In the genomic region with DNA sequence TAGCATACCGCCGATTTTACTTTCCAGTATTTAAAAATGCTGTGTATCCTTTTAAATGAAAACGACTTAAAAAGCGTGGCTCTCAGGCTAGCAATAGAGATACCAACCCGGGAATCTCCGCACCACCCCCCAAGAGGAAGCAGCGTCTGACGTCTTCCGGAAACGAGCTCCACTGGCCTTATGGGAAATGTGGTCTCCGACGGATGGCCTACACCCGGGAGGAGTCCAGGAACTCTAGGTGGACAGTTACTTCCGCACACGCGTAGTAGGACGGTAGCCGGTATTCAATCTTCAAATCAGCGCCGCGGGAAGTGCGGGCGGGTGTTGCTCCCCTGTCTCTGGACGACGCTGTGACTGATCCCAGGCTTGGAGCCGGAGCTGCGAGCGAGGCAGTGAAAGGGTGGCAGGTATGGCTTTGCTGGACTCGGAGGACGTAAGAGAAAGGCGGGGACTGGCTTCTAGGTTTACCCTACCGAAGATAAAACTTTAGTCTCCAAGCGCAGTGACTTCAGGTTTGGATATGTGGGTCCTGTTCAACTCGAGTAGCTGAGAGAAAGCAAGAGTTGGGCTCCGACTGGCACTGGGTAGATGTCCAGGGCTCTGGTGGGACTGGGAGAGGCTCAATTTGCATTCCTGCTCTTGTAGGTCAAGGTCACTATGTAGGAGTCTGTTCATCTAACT, we compare ENCODE assay signal across 8 cellular contexts. TPM values are rescaled to one million over a fixed set of nuclear protein-coding genes. Genes with fewer than 3 reads are reported as not detected.
DNase-seq lines count a peak whose midpoint lies in the region; ATAC-seq and TF ChIP-seq lines count a peak whose summit lies in the region.

A gene (plus strand): TSS at position 257 of the 681 bp plus-strand sequence. CDS start 1,530 bp downstream, outside the sequence.

- no peaks in the 10 kb centered on the region for H3K27me3 ChIP-seq in GM06990 (replicated peaks; ENCODE audit: control insufficient read depth, insufficient read depth, low read length)
- no peaks in the 10 kb centered on the region for H3K27me3 ChIP-seq in osteoblast (ENCODE audit: insufficient read depth, low read length)
- no peaks in the 10 kb centered on the region for H3K27me3 ChIP-seq in thoracic aorta (replicated peaks; ENCODE audit: insufficient read depth)

- ATAC-seq in HG02571 (IDR thresholded peaks at IDR 0.05; ENCODE audit: unreplicated experiment) (peak; percentile 94), thoracic aorta (ENCODE audit: insufficient number of reproducible peaks, low FRiP score, low read depth) (peak; percentile 67)

- H3K4me2 ChIP-seq in osteoblast (ENCODE audit: insufficient read depth, low read length), result peak within 1 kb of the TSS; percentile 89

- H3K27ac Mint-ChIP-seq in activated naive CD4-positive, alpha-beta T cell treated with anti-CD3 and anti-CD28 coated beads, Interleukin-2, amount 50 U/mL, for 24 hours, result peak within 1 kb of the TSS; percentile 98
- peak within 1 kb of the TSS; percentile 88 for H3K27ac Mint-ChIP-seq in glutamatergic neuron (ENCODE audit: unreplicated experiment)

- H3K4me3 Mint-ChIP-seq in activated naive CD4-positive, alpha-beta T cell treated with anti-CD3 and anti-CD28 coated beads, Interleukin-2, amount 50 U/mL, for 24 hours, result peak within 1 kb of the TSS; percentile 100
- peak within 1 kb of the TSS; percentile 99 for H3K4me3 Mint-ChIP-seq in glutamatergic neuron (ENCODE audit: unreplicated experiment)

- H3K4me1 Mint-ChIP-seq in activated naive CD4-positive, alpha-beta T cell treated with anti-CD3 and anti-CD28 coated beads, Interleukin-2, amount 50 U/mL, for 24 hours, result peaks cover 26% of the 10 kb centered on the region
- peaks cover 3% of the 10 kb centered on the region for H3K4me1 Mint-ChIP-seq in glutamatergic neuron (ENCODE audit: low read depth, unreplicated experiment)

- peaks cover 11% of the 10 kb centered on the region for H3K9me3 Mint-ChIP-seq in activated naive CD4-positive, alpha-beta T cell treated with anti-CD3 and anti-CD28 coated beads, Interleukin-2, amount 50 U/mL, for 24 hours
- peaks cover 3% of the 10 kb centered on the region for H3K9me3 Mint-ChIP-seq in glutamatergic neuron (ENCODE audit: unreplicated experiment)

- no peaks in the 10 kb centered on the region for H3K9me3 ChIP-seq in SK-N-MC (ENCODE audit: low read depth, low read length)
- H3K9me3 ChIP-seq in osteoblast (ENCODE audit: low read depth, low read length), result no peaks in the 10 kb centered on the region
- H3K9me3 ChIP-seq in thoracic aorta, result no peaks in the 10 kb centered on the region

- TF ChIP-seq CTCF in GM06990 (IDR thresholded peaks at IDR 0.05; ENCODE audit: insufficient read depth, low read length, poor library complexity, severe bottlenecking) (no peak), glutamatergic neuron (IDR thresholded peaks at IDR 0.05; ENCODE audit: partially characterized antibody, unreplicated experiment) (no peak), osteoblast (IDR thresholded peaks at IDR 0.05; ENCODE audit: extremely low read depth, low read depth, low read length) (no peak), thoracic aorta (IDR thresholded peaks at IDR 0.05) (no peak)

- peaks cover 10% of the 10 kb centered on the region for H3K36me3 Mint-ChIP-seq in activated naive CD4-positive, alpha-beta T cell treated with anti-CD3 and anti-CD28 coated beads, Interleukin-2, amount 50 U/mL, for 24 hours
- H3K36me3 Mint-ChIP-seq in glutamatergic neuron (ENCODE audit: unreplicated experiment), result peaks cover 6% of the 10 kb centered on the region

- H3K4me1 ChIP-seq in osteoblast (ENCODE audit: insufficient read depth, low read length) (peaks cover 9% of the 10 kb centered on the region), thoracic aorta (ENCODE audit: control insufficient read depth in 1 of 2, low read depth in 2 of 2) (peaks cover 7 to 19% of the 10 kb centered on the region in 2 donors)

- no peaks in the 10 kb centered on the region for H4K20me1 ChIP-seq in osteoblast (ENCODE audit: insufficient read depth, low read length)

- no peaks in the 10 kb centered on the region for H3K79me2 ChIP-seq in osteoblast (ENCODE audit: insufficient read depth, low read length)

- H3K4me3 ChIP-seq in GM06990 (replicated peaks; ENCODE audit: low read depth, low read length) (peak within 1 kb of the TSS; percentile 76), SK-N-MC (peak within 1 kb of the TSS; percentile 90), osteoblast (ENCODE audit: insufficient read depth, low read length) (peak within 1 kb of the TSS; percentile 75), thoracic aorta (peak within 1 kb of the TSS; percentile 85)

- H3K36me3 ChIP-seq in GM06990 (ENCODE audit: control insufficient read depth, insufficient read depth, low read length) (peaks cover 1% of the 10 kb centered on the region; the same call in 1 of the 2 replicates), SK-N-MC (ENCODE audit: insufficient read depth, low read length) (0 out of 2 replicates have a peak, but pooled peaks cover 5% of the 10 kb centered on the region), osteoblast (ENCODE audit: insufficient read depth, low read length) (no peaks in the 10 kb centered on the region), thoracic aorta (no peaks in the 10 kb centered on the region)

- H2AFZ ChIP-seq in osteoblast (ENCODE audit: low read length), result peak within 1 kb of the TSS; percentile 94

- peak within 1 kb of the TSS; percentile 88 for H3K9ac ChIP-seq in SK-N-MC (ENCODE audit: insufficient read length)

- H3K27ac ChIP-seq in SK-N-MC (peak within 1 kb of the TSS; percentile 69), osteoblast (ENCODE audit: low read depth, low read length) (peak within 1 kb of the TSS; percentile 68), thoracic aorta (peak within 1 kb of the TSS; percentile 62 to 80)

- peaks cover 3% of the 10 kb centered on the region for H3K27me3 Mint-ChIP-seq in activated naive CD4-positive, alpha-beta T cell treated with anti-CD3 and anti-CD28 coated beads, Interleukin-2, amount 50 U/mL, for 24 hours
- H3K27me3 Mint-ChIP-seq in glutamatergic neuron (ENCODE audit: unreplicated experiment), result peaks cover 4% of the 10 kb centered on the region

- peak; percentile 85 for DNase-seq in GM06990 (ENCODE audit: extremely low read depth, insufficient read length)
- DNase-seq in NCI-H1048 (lab: John Stamatoyannopoulos, UW), result peak; percentile 86
- DNase-seq in SK-N-MC (ENCODE audit: low read depth, low spot score), result peak; percentile 67
- DNase-seq in glutamatergic neuron, result peak; percentile 77
- DNase-seq in osteoblast (ENCODE audit: insufficient read length, low spot score, missing footprints), result peak; percentile 94
- DNase-seq in thoracic aorta (ENCODE audit: low spot score), result peak; percentile 40

RNA-seq across cellular contexts. Expression of the gene that starts here (rescaled TPM):
- total RNA-seq in glutamatergic neuron (ENCODE audit: unreplicated experiment) (3.6 TPM), osteoblast (3.6 and 3.8 TPM in 2 replicates), thoracic aorta (10 to 100 TPM in 1 of 2 donors, 1 to 10 TPM in 1; 8.4 to 12.3 TPM)

Comparison
In these comparisons a context has a peak if more than half of its experiments do, and no peak if none do; other contexts are left out.
1. Peak in every context shown above with its lines: DNase-seq, ATAC-seq, H3K4me3 ChIP-seq and H3K27ac ChIP-seq.
2. DNase-seq: peak in every context shown above with its lines; median percentile 94 in osteoblast; 86 in NCI-H1048; 85 in GM06990; 77 in glutamatergic neuron; 67 in SK-N-MC; 40 in thoracic aorta.